In genomic region chr2:95401480-95401879, GRCh38 we compare ENCODE assay signal across 8 cellular contexts. TPM values are rescaled to one million over a fixed set of nuclear protein-coding genes. Genes with fewer than 3 reads are reported as not detected.
DNase-seq lines count a peak whose midpoint lies in the region; ATAC-seq and TF ChIP-seq lines count a peak whose summit lies in the region.

No MANE protein-coding gene starts in this region.

- no peaks in the 10 kb centered on the region for H3K9me3 Mint-ChIP-seq in activated naive CD4-positive, alpha-beta T cell treated with anti-CD3 and anti-CD28 coated beads, Interleukin-2, amount 10 ng/mL, durations not matched to agents 7 days and 5 days

- H3K36me3 ChIP-seq in lower lobe of right lung (no peaks in the 10 kb centered on the region), tibial nerve (no peaks in the 10 kb centered on the region)

- no peaks in the 10 kb centered on the region for H3K27me3 ChIP-seq in lower lobe of right lung (ENCODE audit: low read depth)
- H3K27me3 ChIP-seq in tibial nerve: no peaks in the 10 kb centered on the region

- intact Hi-C loops in lower lobe of right lung (cut with DNase I): no loop called here

- no peak for TF ChIP-seq POLR2A in tibial nerve (IDR thresholded peaks at IDR 0.05)

- H3K9me3 ChIP-seq in lower lobe of right lung: no peaks in the 10 kb centered on the region
- no peaks in the 10 kb centered on the region for H3K9me3 ChIP-seq in tibial nerve

- H3K27ac Mint-ChIP-seq in activated naive CD4-positive, alpha-beta T cell treated with anti-CD3 and anti-CD28 coated beads, Interleukin-2, amount 10 ng/mL, durations not matched to agents 7 days and 5 days: no peak overlapping the region

- H3K4me3 Mint-ChIP-seq in activated naive CD4-positive, alpha-beta T cell treated with anti-CD3 and anti-CD28 coated beads, Interleukin-2, amount 10 ng/mL, durations not matched to agents 7 days and 5 days: peak overlapping the region; percentile 97

- CTCF ChIA-PET in activated naive CD4-positive, alpha-beta T cell treated with anti-CD3 and anti-CD28 coated beads, Interleukin-2, amount 10 ng/mL, durations not matched to agents 7 days and 5 days (lab: Charles Lee): interaction anchor here (1.0 to 3.1 kb wide), 3 partner anchors 8 to 328 kb away, joined by 3 to 20 read pairs (median 8); no protein-coding TSS in a partner anchor

- no peak for DNase-seq in activated naive CD4-positive, alpha-beta T cell treated with anti-CD3 and anti-CD28 coated beads, Interleukin-2, amount 10 ng/mL, durations not matched to agents 7 days and 5 days
- no peak for DNase-seq in activated naive CD4-positive, alpha-beta T cell treated with anti-CD3 and anti-CD28 coated beads, Interleukin-2, amount 50 U/mL, for 16 hours
- DNase-seq in astrocyte of the cerebellum (ENCODE audit: low read depth): no peak
- DNase-seq in lower lobe of right lung: no peak
- no peak for DNase-seq in tibial nerve (ENCODE audit: low spot score in 2 of 2)
- DNase-seq in effector CD4-positive, alpha-beta T cell: no peak
- DNase-seq in T-helper 9 cell: no peak
- DNase-seq in AG08395 (ENCODE audit: low spot score): no peak

- H3K27ac ChIP-seq in lower lobe of right lung (no peak overlapping the region), tibial nerve (peak overlapping the region in 1 of 4 donors; percentile 76)

- peaks cover 20% of the 10 kb centered on the region for H3K4me1 Mint-ChIP-seq in activated naive CD4-positive, alpha-beta T cell treated with anti-CD3 and anti-CD28 coated beads, Interleukin-2, amount 10 ng/mL, durations not matched to agents 7 days and 5 days

- in situ Hi-C loops in astrocyte of the cerebellum (cut with HindIII; ENCODE audit: low sequenced_read_pairs): no loop called here

- ATAC-seq in lower lobe of right lung: no peak

- peaks cover 17% of the 10 kb centered on the region for H3K4me1 ChIP-seq in lower lobe of right lung
- peaks cover 0 to 33% (median 14%) of the 10 kb centered on the region in 4 donors for H3K4me1 ChIP-seq in tibial nerve

- peaks cover 3% of the 10 kb centered on the region for H3K27me3 Mint-ChIP-seq in activated naive CD4-positive, alpha-beta T cell treated with anti-CD3 and anti-CD28 coated beads, Interleukin-2, amount 10 ng/mL, durations not matched to agents 7 days and 5 days

- TF ChIP-seq EP300 in tibial nerve (IDR thresholded peaks at IDR 0.05): no peak

- 72% methylated on average over 9 of the region's 9 CpGs for WGBS in tibial nerve, 2 donors

- TF ChIP-seq CTCF in astrocyte of the cerebellum (IDR thresholded peaks at IDR 0.05; ENCODE audit: low read depth, low read length, missing control alignments): no peak
- TF ChIP-seq CTCF in lower lobe of right lung (IDR thresholded peaks at IDR 0.05): no peak
- no peak for TF ChIP-seq CTCF in tibial nerve (IDR thresholded peaks at IDR 0.05)

- H3K4me3 ChIP-seq in astrocyte of the cerebellum (ENCODE audit: low read depth, low read length) (peak overlapping the region; percentile 95), lower lobe of right lung (peak overlapping the region; percentile 94), tibial nerve (peak overlapping the region; percentile 71 to 95 (median 90))

- peaks cover 2% of the 10 kb centered on the region for H3K36me3 Mint-ChIP-seq in activated naive CD4-positive, alpha-beta T cell treated with anti-CD3 and anti-CD28 coated beads, Interleukin-2, amount 10 ng/mL, durations not matched to agents 7 days and 5 days

RNA-seq across cellular contexts. Expression of gene FAHD2A, which starts 1.0 kb away (rescaled TPM):
- total RNA-seq in lower lobe of right lung (19.4 TPM), tibial nerve (10 to 100 TPM; 21.0 to 34.5 (median 24.8) TPM)
